In genomic region chr21:40902299-40902698, GRCh38 we compare ENCODE assay signal across 14 cellular contexts. TPM values are rescaled to one million over a fixed set of nuclear protein-coding genes. Genes with fewer than 3 reads are reported as not detected.
DNase-seq lines count a peak whose midpoint lies in the region; ATAC-seq and TF ChIP-seq lines count a peak whose summit lies in the region.
"Had no signal": no experiment of that assay in that cellular context is flagged by ENCODE, and none has a peak within 500 bp of the region (broad histone marks: within the 10 kb centered on the region; RNA-seq: fewer than 3 reads in every experiment).

No MANE protein-coding gene starts in this region.

- ATAC-seq in HG02678 (IDR thresholded peaks at IDR 0.05; ENCODE audit: unreplicated experiment): no peak

- BruUV-seq in Calu3 (replicated peaks; lab: Mats Ljungman, UMichigan): no TSS peak

- TF ChIP-seq CTCF in Calu3 (IDR thresholded peaks at IDR 0.05; ENCODE audit: unreplicated experiment): no peak
- no peak for TF ChIP-seq CTCF in HFFc6 (IDR thresholded peaks at IDR 0.05)

- H3K4me1 Mint-ChIP-seq in Calu3 (ENCODE audit: low read depth, unreplicated experiment): no peaks in the 10 kb centered on the region
- no peaks in the 10 kb centered on the region for H3K4me1 Mint-ChIP-seq in HFFc6 (ENCODE audit: low read depth)

- H3K27ac Mint-ChIP-seq in Calu3 (ENCODE audit: unreplicated experiment) (no peak overlapping the region), HFFc6 (no peak overlapping the region)
- H3K27ac Mint-ChIP-seq: activated CD4-positive, alpha-beta memory T cell treated with anti-CD3 and anti-CD28 coated beads for 36 hours had no signal

- CTCF ChIA-PET in Calu3 (lab: Charles Lee): no interaction called here

- DNase-seq in COLO668 (lab: John Stamatoyannopoulos, UW; ENCODE audit: unreplicated experiment) (peak; percentile 46), NCI-H128 (lab: John Stamatoyannopoulos, UW; ENCODE audit: unreplicated experiment) (peak; percentile 38), NCI-H748 treated with DMSO at 0.1 percent for 48 hours (lab: John Stamatoyannopoulos, UW) (peak; percentile 21), hippocampal formation (lab: John Stamatoyannopoulos, UW) (peak; percentile 48 to 58), Calu3 (no peak), amniotic stem cell (lab: John Stamatoyannopoulos, UW) (no peak), HFFc6 (no peak)
- DNase-seq: activated CD4-positive, alpha-beta memory T cell treated with anti-CD3 and anti-CD28 coated beads for 36 hours; trophoblast cell had no signal

- H3K4me3 Mint-ChIP-seq in Calu3 (ENCODE audit: low read depth, unreplicated experiment) (no peak overlapping the region), HFFc6 (no peak overlapping the region)
- H3K4me3 Mint-ChIP-seq: activated CD4-positive, alpha-beta memory T cell treated with anti-CD3 and anti-CD28 coated beads for 36 hours had no signal

- H3K36me3 Mint-ChIP-seq in Calu3 (ENCODE audit: insufficient read depth, unreplicated experiment): no peaks in the 10 kb centered on the region
- 0 out of 2 replicates have a peak, but pooled peaks cover 3% of the 10 kb centered on the region for H3K36me3 Mint-ChIP-seq in HFFc6 (ENCODE audit: low read depth)
- H3K36me3 Mint-ChIP-seq: activated CD4-positive, alpha-beta memory T cell treated with anti-CD3 and anti-CD28 coated beads for 36 hours had no signal

- H3K27me3 Mint-ChIP-seq in Calu3 (ENCODE audit: unreplicated experiment) (no peaks in the 10 kb centered on the region), HFFc6 (ENCODE audit: insufficient read depth) (peaks cover 5% of the 10 kb centered on the region)
- H3K27me3 Mint-ChIP-seq: activated CD4-positive, alpha-beta memory T cell treated with anti-CD3 and anti-CD28 coated beads for 36 hours had no signal

- intact Hi-C loops in Calu3 (cut with micrococcal nuclease; ENCODE audit: unreplicated experiment): no loop called here

- peaks cover 8% of the 10 kb centered on the region for H3K9me3 Mint-ChIP-seq in Calu3 (ENCODE audit: low read depth, unreplicated experiment)
- H3K9me3 Mint-ChIP-seq in HFFc6: peaks cover 48% of the 10 kb centered on the region

RNA-seq across cellular contexts. Expression of gene DSCAM, which starts 55.3 kb away (rescaled TPM):
- total RNA-seq in Calu3 (2022): not detected in 2 replicates
- total RNA-seq in HFFc6 (2021; fragmentation: NEBNext Ultra II Directional; extraction: Animal tissue kit (Norgen Biotek cat#: 25700)): 1 to 10 TPM; 1.0 to 1.3 (median 1.1) TPM
- total RNA-seq: activated CD4-positive, alpha-beta memory T cell treated with anti-CD3 and anti-CD28 coated beads for 36 hours; ascending aorta; HT-29; M059J; SK-MEL-5 had no signal

Comparison
In these comparisons a context has a peak if more than half of its experiments do, and no peak if none do; other contexts are left out.
1. DNase-seq: peak in COLO668 (single experiment), NCI-H128 (single experiment), NCI-H748 treated with DMSO at 0.1 percent for 48 hours (single experiment) and hippocampal formation (2 of 2); none in Calu3 (single experiment), amniotic stem cell (single experiment) and HFFc6 (single experiment).